ENCODE assay signal across 1 cellular context in genomic region chr6:7139835-7140470, GRCh38.
TF ChIP-seq lines count a peak whose summit lies in the region.

No MANE protein-coding gene starts in this region.

TF ChIP-seq in liver, 16 proteins besides CTCF, POLR2A, EP300 and RAD21 (continued from another document):
- peak; percentile 52 for TF ChIP-seq ZBTB33 (IDR thresholded peaks at IDR 0.05)
- peak; percentile 31 for TF ChIP-seq ATF3 (IDR thresholded peaks at IDR 0.05)
- peak; percentile 73 for TF ChIP-seq HNF4G (IDR thresholded peaks at IDR 0.05)
- peak in 1 of 2 donors; percentile 56 for TF ChIP-seq EGR1 (IDR thresholded peaks at IDR 0.05; ENCODE audit: low read depth in 2 of 2)
- TF ChIP-seq MAX (IDR thresholded peaks at IDR 0.05) = peak; percentile 1
- peak; percentile 65 for TF ChIP-seq FOXA2 (IDR thresholded peaks at IDR 0.05)
- no peak for TF ChIP-seq GABPA (IDR thresholded peaks at IDR 0.05 in 1 of 2, conservative IDR thresholded peaks at IDR 0.05 in 1 of 2)
- peak; percentile 92 to 93 for TF ChIP-seq HNF4A (conservative IDR thresholded peaks at IDR 0.05)
- TF ChIP-seq TAF1 (conservative IDR thresholded peaks at IDR 0.05) = peak; percentile 45
- peak; percentile 95 for TF ChIP-seq SP1 (IDR thresholded peaks at IDR 0.05)
- TF ChIP-seq NR2F2 (IDR thresholded peaks at IDR 0.05) = peak; percentile 40
